9 cellular contexts compared by ENCODE assay signal in genomic region chr3:125917020-125917464, GRCh38. TPM values are rescaled to one million over a fixed set of nuclear protein-coding genes. Genes with fewer than 3 reads are reported as not detected.
A peak's percentile ranks its signal among the peaks of the same experiment; 100 is the strongest.
DNase-seq lines count a peak whose midpoint lies in the region; ATAC-seq and TF ChIP-seq lines count a peak whose summit lies in the region.
"Not testable (repeated sequence)": the region's sequence is repeated elsewhere in the genome, so short reads cannot be mapped to it uniquely, and the experiment has no call there.
"Had no signal": no experiment of that assay in that cellular context is flagged by ENCODE, and none has a peak within 500 bp of the region (broad histone marks: within the 10 kb centered on the region; RNA-seq: fewer than 3 reads in every experiment).

No MANE protein-coding gene starts in this region.

- intact Hi-C loops in activated CD4-positive, alpha-beta T cell treated with anti-CD3 and anti-CD28 coated beads, Interleukin-2, amount 10 ng/mL, durations not matched to agents 24 days and 14 days (cut with micrococcal nuclease) = loop anchor here (2.0 to 10.0 kb wide), 6 partner anchors 74 to 560 kb away; partner anchors contain the start of genes KLF15, OSBPL11, SLC41A3 and ZXDC
- intact Hi-C loops in heart right ventricle (cut with DNase I) = loop anchor here in 1 of 10 donors (10.0 kb wide), 1 partner anchor 152 kb away; no protein-coding TSS in a partner anchor

- not testable (repeated sequence) for H3K9me3 ChIP-seq in HUES48 (ENCODE audit: control insufficient read depth, insufficient read depth, low read length); heart right ventricle

- not testable (repeated sequence) for TF ChIP-seq CTCF in heart right ventricle (IDR thresholded peaks at IDR 0.05)

- not testable (repeated sequence) for H3K36me3 ChIP-seq in HUES48 (ENCODE audit: control insufficient read depth, insufficient read depth, low read length); heart right ventricle

- not testable (repeated sequence) for H3K4me1 ChIP-seq in HUES48 (ENCODE audit: control insufficient read depth, insufficient read depth, low read length)
- peaks cover 0 to 17% (median 8%) of the 10 kb centered on the region in 9 donors for H3K4me1 ChIP-seq in heart right ventricle

- POLR2A ChIA-PET in naive thymus-derived CD8-positive, alpha-beta T cell (lab: Charles Lee) = interaction anchor here (0.7 kb wide), 1 partner anchor 74 kb away, joined by 3 read pairs; no protein-coding TSS in a partner anchor

- H3K36me3 Mint-ChIP-seq in activated CD4-positive, alpha-beta T cell treated with anti-CD3 and anti-CD28 coated beads, Interleukin-2, amount 10 ng/mL, durations not matched to agents 24 days and 14 days (ENCODE audit: low read depth); naive thymus-derived CD8-positive, alpha-beta T cell; stimulated activated naive B cell treated with anti-CD40 and anti-IgM and Interleukin-4, amounts not matched to agents 10 μg/mL and 1 μg/mL and 100 μg/mL, for 72 hours: not testable (repeated sequence)

- not testable (repeated sequence) for ATAC-seq in heart right ventricle; naive thymus-derived CD8-positive, alpha-beta T cell; stimulated activated naive B cell treated with anti-CD40 and anti-IgM and Interleukin-4, amounts not matched to agents 10 μg/mL and 1 μg/mL and 100 μg/mL, for 72 hours (replicated peaks)

- peak overlapping the region; percentile 83 for H3K9ac ChIP-seq in HUES48 (ENCODE audit: low read depth, low read length)

- H3K27me3 Mint-ChIP-seq in activated CD4-positive, alpha-beta T cell treated with anti-CD3 and anti-CD28 coated beads, Interleukin-2, amount 10 ng/mL, durations not matched to agents 24 days and 14 days; naive thymus-derived CD8-positive, alpha-beta T cell; stimulated activated naive B cell treated with anti-CD40 and anti-IgM and Interleukin-4, amounts not matched to agents 10 μg/mL and 1 μg/mL and 100 μg/mL, for 72 hours: not testable (repeated sequence)

- H3K4me3 ChIP-seq in HUES48 (ENCODE audit: low read depth, low read length) (peak overlapping the region; percentile 83), heart right ventricle (peak overlapping the region; percentile 53 to 97 (median 80))

- H3K4me1 Mint-ChIP-seq in activated CD4-positive, alpha-beta T cell treated with anti-CD3 and anti-CD28 coated beads, Interleukin-2, amount 10 ng/mL, durations not matched to agents 24 days and 14 days = peaks cover 20% of the 10 kb centered on the region
- peaks cover 5 to 17% (median 14%) of the 10 kb centered on the region in 4 donors for H3K4me1 Mint-ChIP-seq in naive thymus-derived CD8-positive, alpha-beta T cell
- H3K4me1 Mint-ChIP-seq in stimulated activated naive B cell treated with anti-CD40 and anti-IgM and Interleukin-4, amounts not matched to agents 10 μg/mL and 1 μg/mL and 100 μg/mL, for 72 hours = peaks cover 12 to 24% of the 10 kb centered on the region in 2 donors

- H3K9me3 Mint-ChIP-seq in activated CD4-positive, alpha-beta T cell treated with anti-CD3 and anti-CD28 coated beads, Interleukin-2, amount 10 ng/mL, durations not matched to agents 24 days and 14 days; naive thymus-derived CD8-positive, alpha-beta T cell; stimulated activated naive B cell treated with anti-CD40 and anti-IgM and Interleukin-4, amounts not matched to agents 10 μg/mL and 1 μg/mL and 100 μg/mL, for 72 hours: not testable (repeated sequence)

- 3% methylated on average over 12 of the region's 12 CpGs for WGBS in heart right ventricle, 2 donors

- DNase-seq in COLO668 (lab: John Stamatoyannopoulos, UW; ENCODE audit: unreplicated experiment) (peak; percentile 11), NCI-H69 (lab: John Stamatoyannopoulos, UW) (peak; percentile 18)
- DNase-seq in activated CD4-positive, alpha-beta T cell treated with anti-CD3 and anti-CD28 coated beads, Interleukin-2, amount 10 ng/mL, durations not matched to agents 24 days and 14 days = peak; percentile 72
- DNase-seq in central memory CD4-positive, alpha-beta T cell = peak; percentile 10
- DNase-seq in heart right ventricle = not testable (repeated sequence)
- peak in 5 of 10 donors; percentile 7 to 42 (median 32) for DNase-seq in naive thymus-derived CD8-positive, alpha-beta T cell
- DNase-seq in stimulated activated naive B cell treated with anti-CD40 and anti-IgM and Interleukin-4, amounts not matched to agents 10 μg/mL and 1 μg/mL and 100 μg/mL, for 72 hours = peak; percentile 61

- H3K4me3 Mint-ChIP-seq in activated CD4-positive, alpha-beta T cell treated with anti-CD3 and anti-CD28 coated beads, Interleukin-2, amount 10 ng/mL, durations not matched to agents 24 days and 14 days = peak overlapping the region; percentile 92
- H3K4me3 Mint-ChIP-seq in naive thymus-derived CD8-positive, alpha-beta T cell = peak overlapping the region; percentile 87 to 94 (median 89)
- H3K4me3 Mint-ChIP-seq in stimulated activated naive B cell treated with anti-CD40 and anti-IgM and Interleukin-4, amounts not matched to agents 10 μg/mL and 1 μg/mL and 100 μg/mL, for 72 hours = peak overlapping the region; percentile 90 to 92

- H3K27ac ChIP-seq in HUES48 (ENCODE audit: low read depth, low read length) = peak overlapping the region; percentile 88
- peak overlapping the region in 9 of 10 donors; percentile 71 to 90 (median 79) for H3K27ac ChIP-seq in heart right ventricle

- not testable (repeated sequence) for H3K27me3 ChIP-seq in HUES48 (ENCODE audit: control insufficient read depth, insufficient read depth, low read length); heart right ventricle

- peak overlapping the region; percentile 84 for H3K27ac Mint-ChIP-seq in activated CD4-positive, alpha-beta T cell treated with anti-CD3 and anti-CD28 coated beads, Interleukin-2, amount 10 ng/mL, durations not matched to agents 24 days and 14 days
- peak overlapping the region; percentile 77 to 99 (median 94) for H3K27ac Mint-ChIP-seq in naive thymus-derived CD8-positive, alpha-beta T cell
- peak overlapping the region; percentile 88 for H3K27ac Mint-ChIP-seq in stimulated activated naive B cell treated with anti-CD40 and anti-IgM and Interleukin-4, amounts not matched to agents 10 μg/mL and 1 μg/mL and 100 μg/mL, for 72 hours

RNA-seq across cellular contexts. Expression of gene ROPN1B, which starts 51.9 kb away (rescaled TPM):
- not detected in 2 replicates for total RNA-seq in activated CD4-positive, alpha-beta T cell treated with anti-CD3 and anti-CD28 coated beads, Interleukin-2, amount 10 ng/mL, durations not matched to agents 24 days and 14 days
- 1 to 10 TPM; 1.2 to 4.7 (median 3.2) TPM for total RNA-seq in heart right ventricle
- 1 to 10 TPM; 1.5 to 3.7 TPM for polyA plus RNA-seq in heart right ventricle
- not detected for total RNA-seq in naive thymus-derived CD8-positive, alpha-beta T cell
- not detected for polyA plus RNA-seq in naive thymus-derived CD8-positive, alpha-beta T cell
- total RNA-seq: glomerular endothelial cell had no signal
